In the genomic region with DNA sequence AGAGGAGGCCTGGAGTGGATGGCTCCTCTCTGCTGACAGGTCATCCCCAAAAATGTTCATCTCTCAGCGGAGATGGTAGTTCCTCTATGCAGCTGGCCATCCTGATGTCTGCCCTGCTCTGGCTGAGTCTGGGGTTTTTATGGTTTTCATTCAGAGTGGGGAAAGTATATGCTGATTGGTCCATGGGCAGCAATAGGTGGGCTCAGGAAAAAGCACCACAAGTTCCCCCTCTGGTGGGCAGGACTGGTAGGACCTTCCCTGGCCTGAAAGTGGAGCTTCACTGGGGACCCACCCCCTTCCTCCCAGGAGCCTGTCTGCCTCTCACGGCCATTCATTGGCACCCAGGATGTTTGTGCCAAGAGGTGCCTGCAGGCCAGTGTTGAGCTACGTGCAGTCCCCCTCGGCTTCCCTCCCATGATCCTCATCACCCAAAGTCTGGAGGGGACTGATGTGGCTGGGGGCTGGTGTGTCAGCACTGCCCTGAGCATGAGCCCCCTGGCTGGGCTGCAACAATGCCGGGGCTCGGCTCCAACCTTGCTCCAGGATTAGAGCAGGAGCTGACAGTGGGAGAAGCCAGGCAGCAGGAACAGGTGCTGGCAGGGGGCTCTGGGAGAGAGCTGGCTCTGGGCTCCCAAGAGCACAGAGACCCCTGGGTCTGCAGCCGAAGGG, we compare ENCODE assay signal across 9 cellular contexts. TPM values are rescaled to one million over a fixed set of nuclear protein-coding genes. Genes with fewer than 3 reads are reported as not detected.
A peak's percentile ranks its signal among the peaks of the same experiment; 100 is the strongest.
DNase-seq lines count a peak whose midpoint lies in the region; ATAC-seq and TF ChIP-seq lines count a peak whose summit lies in the region.
"Had no signal": no experiment of that assay in that cellular context is flagged by ENCODE, and none has a peak within 500 bp of the region (broad histone marks: within the 10 kb centered on the region; RNA-seq: fewer than 3 reads in every experiment).

No MANE protein-coding gene starts in this region.

- H3K4me3 Mint-ChIP-seq in T-helper 17 cell = no peak overlapping the region
- H3K4me3 Mint-ChIP-seq: activated naive CD8-positive, alpha-beta T cell treated with anti-CD3 and anti-CD28 coated beads, Interleukin-2, amount 10 ng/mL, durations not matched to agents 7 days and 5 days had no signal

- peaks cover 48% of the 10 kb centered on the region for H3K27me3 Mint-ChIP-seq in T-helper 17 cell

- H3K36me3 Mint-ChIP-seq in T-helper 17 cell (ENCODE audit: low read depth) = peaks cover 4% of the 10 kb centered on the region
- H3K36me3 Mint-ChIP-seq: activated naive CD8-positive, alpha-beta T cell treated with anti-CD3 and anti-CD28 coated beads, Interleukin-2, amount 10 ng/mL, durations not matched to agents 7 days and 5 days had no signal

- H3K27ac ChIP-seq in A673 (ENCODE audit: low read depth, low read length, poor library complexity, severe bottlenecking) (no peak overlapping the region), spleen (no peak overlapping the region)

- TF ChIP-seq CTCF in A673 (conservative IDR thresholded peaks at IDR 0.05; ENCODE audit: low read depth, low read length) (peak; percentile 72), GM12865 (IDR thresholded peaks at IDR 0.05; ENCODE audit: insufficient read depth, low read depth, low read length, missing control alignments) (peak; percentile 43), spleen (IDR thresholded peaks at IDR 0.05 in 8 of 11, conservative IDR thresholded peaks at IDR 0.05 in 3 of 11) (peak in 3 of 11 experiments; percentile 16 to 37 (median 27))

- DNase-seq in A673 (ENCODE audit: low spot score) = peak; percentile 70
- DNase-seq in GM12865 (ENCODE audit: low read depth) = peak; percentile 53
- DNase-seq in T-helper 17 cell = no peak
- DNase-seq in glomerular visceral epithelial cell (ENCODE audit: extremely low spot score) = peak; percentile 20
- DNase-seq in NCI-H146 treated with DMSO at 0.1 percent for 48 hours (lab: John Stamatoyannopoulos, UW; ENCODE audit: unreplicated experiment) = no peak
- no peak for DNase-seq in kidney tubule cell (ENCODE audit: low spot score)
- DNase-seq in spleen = no peak
- DNase-seq: activated naive CD8-positive, alpha-beta T cell treated with anti-CD3 and anti-CD28 coated beads, Interleukin-2, amount 10 ng/mL, durations not matched to agents 7 days and 5 days had no signal

- no TSS peak for BruUV-seq in A673 (replicated peaks; lab: Mats Ljungman, UMichigan)

- ATAC-seq in T-helper 17 cell = peak; percentile 49
- no peak for ATAC-seq in GM19351 (IDR thresholded peaks at IDR 0.05; ENCODE audit: unreplicated experiment)

- POLR2A ChIA-PET in A673 (lab: Charles Lee; ENCODE audit: low non-redundant PET) = no interaction called here

- H3K4me1 ChIP-seq in A673 (ENCODE audit: insufficient read depth, low read length, poor library complexity, severe bottlenecking) (no peaks in the 10 kb centered on the region), spleen (peaks cover 0 to 10% (median 4%) of the 10 kb centered on the region in 6 donors)

- 58 to 92% (median 79%) methylated on average over 3 to 7 of the region's 7 CpGs for WGBS in spleen, 5 donors

- H3K4me1 Mint-ChIP-seq in T-helper 17 cell = no peaks in the 10 kb centered on the region
- H3K4me1 Mint-ChIP-seq: activated naive CD8-positive, alpha-beta T cell treated with anti-CD3 and anti-CD28 coated beads, Interleukin-2, amount 10 ng/mL, durations not matched to agents 7 days and 5 days had no signal

- no peaks in the 10 kb centered on the region for H3K36me3 ChIP-seq in A673 (ENCODE audit: insufficient read depth, low read length, poor library complexity, severe bottlenecking)
- no peaks in the 10 kb centered on the region for H3K36me3 ChIP-seq in spleen

- no peak for TF ChIP-seq POLR2A in spleen (IDR thresholded peaks at IDR 0.05)

- H3K9me3 ChIP-seq in A673 (ENCODE audit: low read depth, low read length, poor library complexity, severe bottlenecking) = no peaks in the 10 kb centered on the region
- no peaks in the 10 kb centered on the region for H3K9me3 ChIP-seq in T-helper 17 cell (ENCODE audit: control insufficient read depth, low read length, poor library complexity, severe bottlenecking)
- peaks cover 0 to 10% (median 0%) of the 10 kb centered on the region in 8 donors for H3K9me3 ChIP-seq in spleen

- intact Hi-C loops in A673 (cut with micrococcal nuclease; ENCODE audit: unreplicated experiment) (loop anchor here (1.0 kb wide), 1 partner anchor 116 kb away; no protein-coding TSS in a partner anchor), spleen (cut with DNase I; ENCODE audit: low total_unique reads) (no loop called here)

- no peak overlapping the region for H3K27ac Mint-ChIP-seq in T-helper 17 cell
- H3K27ac Mint-ChIP-seq: activated naive CD8-positive, alpha-beta T cell treated with anti-CD3 and anti-CD28 coated beads, Interleukin-2, amount 10 ng/mL, durations not matched to agents 7 days and 5 days had no signal

- H3K4me3 ChIP-seq in A673 (ENCODE audit: low read depth, low read length, poor library complexity, severe bottlenecking) (no peak overlapping the region), GM12865 (ENCODE audit: low read depth, low read length) (no peak overlapping the region), spleen (no peak overlapping the region)

- CTCF ChIA-PET in A673 (lab: Charles Lee) = interaction anchor here (0.6 to 1.6 kb wide), 6 partner anchors 12 to 116 kb away, joined by 3 to 5 read pairs (median 3); no protein-coding TSS in a partner anchor

- H3K27me3 ChIP-seq in A673 (replicated peaks; ENCODE audit: insufficient read depth, low read depth, low read length, poor library complexity) (no peaks in the 10 kb centered on the region), spleen (replicated peaks in 1 of 7) (no peaks in the 10 kb centered on the region)

RNA-seq across cellular contexts. Expression of a gene that starts 13.1 kb away (rescaled TPM):
- total RNA-seq in A673 (2021) (51.7 and 55.6 TPM in 2 replicates), T-helper 17 cell (10 to 100 TPM; 48.5 to 66.2 TPM), spleen (10 to 100 TPM; 43.1 to 67.3 (median 50.7) TPM)
- polyA plus RNA-seq in spleen = 10 to 100 TPM; 18.6 to 30.5 (median 20.8) TPM

RNA-seq across cellular contexts. Expression of a gene that starts 51.5 kb away (rescaled TPM):
- total RNA-seq in A673 (2021) (0.94 and 1.1 TPM in 2 replicates), T-helper 17 cell (1 to 10 TPM; 2.2 to 2.4 TPM), spleen (10 to 100 TPM in 3 of 7 donors, 1 to 10 TPM in 4; 6.8 to 11.8 (median 8.9) TPM)
- polyA plus RNA-seq in spleen = 1 to 10 TPM; 1.0 to 2.4 (median 1.3) TPM

Comparison
In these comparisons a context has a peak if more than half of its experiments do, and no peak if none do; other contexts are left out.
1. DNase-seq: peak in A673 (single experiment), GM12865 (single experiment) and glomerular visceral epithelial cell (single experiment); none in T-helper 17 cell (0 of 3), NCI-H146 treated with DMSO at 0.1 percent for 48 hours (single experiment), kidney tubule cell (single experiment) and spleen (single experiment).